11 cellular contexts compared by ENCODE assay signal in the genomic region with DNA sequence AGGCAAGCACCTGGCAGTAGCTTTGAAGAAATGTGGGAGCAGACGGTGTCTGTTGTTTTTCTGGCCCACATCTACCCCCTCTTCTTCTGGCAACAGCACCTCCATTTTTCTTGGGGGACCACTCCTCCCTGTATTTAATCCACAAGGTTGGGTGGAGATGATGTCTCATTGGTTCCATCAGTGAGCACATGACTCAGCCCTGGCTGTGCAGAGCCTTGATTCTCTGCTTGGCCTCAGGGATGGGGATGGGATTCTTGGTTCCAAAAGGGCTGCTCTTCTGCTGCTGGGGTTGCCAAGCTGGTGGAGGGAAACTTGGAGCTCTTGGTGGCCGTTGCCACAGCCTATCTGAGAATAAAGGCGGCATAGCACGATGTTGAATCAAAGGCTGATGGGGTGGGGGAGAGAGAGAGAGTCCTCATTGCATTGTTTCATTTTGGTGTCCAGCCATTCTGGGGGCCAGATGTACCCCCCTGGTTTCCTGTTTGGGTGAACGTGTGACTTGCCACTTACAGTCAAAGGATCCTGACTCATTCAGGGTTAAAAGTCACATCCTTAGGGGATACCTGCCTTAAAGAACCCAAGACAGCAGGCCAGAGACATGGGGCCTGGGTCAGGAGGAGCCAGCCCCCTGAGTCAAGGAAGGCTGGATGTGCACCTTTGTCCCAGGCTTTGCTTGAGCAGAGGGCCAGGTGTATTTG. TPM values are rescaled to one million over a fixed set of nuclear protein-coding genes. Genes with fewer than 3 reads are reported as not detected.
A peak's percentile ranks its signal among the peaks of the same experiment; 100 is the strongest.
DNase-seq lines count a peak whose midpoint lies in the region; ATAC-seq and TF ChIP-seq lines count a peak whose summit lies in the region.
"Had no signal": no experiment of that assay in that cellular context is flagged by ENCODE, and none has a peak within 500 bp of the region (broad histone marks: within the 10 kb centered on the region; RNA-seq: fewer than 3 reads in every experiment).

No MANE protein-coding gene starts in this region.

- H3K27ac ChIP-seq in AG04450 (ENCODE audit: low read depth, low read length) (peak overlapping the region; percentile 80), osteoblast (ENCODE audit: low read depth, low read length) (no peak overlapping the region)

- peaks cover 5% of the 10 kb centered on the region for H3K4me1 ChIP-seq in osteoblast (ENCODE audit: insufficient read depth, low read length)

- no peak for ATAC-seq in GM19467 (IDR thresholded peaks at IDR 0.05; ENCODE audit: unreplicated experiment)

- DNase-seq in AG04450 (ENCODE audit: low read depth, low spot score) (no peak), HT1080 (ENCODE audit: low read depth) (peak; percentile 67), dermis microvascular lymphatic vessel endothelial cell (ENCODE audit: low read depth in 2 of 2) (peak; percentile 82 to 98), osteoblast (ENCODE audit: insufficient read length, low spot score, missing footprints) (peak; percentile 58), NCI-H82 (lab: John Stamatoyannopoulos, UW) (no peak), GDM1 (lab: John Stamatoyannopoulos, UW) (no peak)
- DNase-seq in stimulated activated CD8-positive, alpha-beta memory T cell treated with anti-CD3 and anti-CD28 coated beads, Interleukin-4, amount 100 ng/mL, for 48 hours: no peak
- DNase-seq: NCI-H510A, SIG-M5 had no signal

- H3K9me3 ChIP-seq in AG04450 (ENCODE audit: control insufficient read depth, insufficient read depth, low read length): no peaks in the 10 kb centered on the region
- no peaks in the 10 kb centered on the region for H3K9me3 ChIP-seq in osteoblast (ENCODE audit: low read depth, low read length)

- POLR2A ChIA-PET in AG04450 (lab: Yijun Ruan, JAX): interaction anchor here (0.9 to 1.4 kb wide), 3 partner anchors 12 to 137 kb away, joined by 3 to 11 read pairs (median 4); no protein-coding TSS in a partner anchor

- H3K79me2 ChIP-seq in osteoblast (ENCODE audit: insufficient read depth, low read length): no peaks in the 10 kb centered on the region

- H3K27me3 ChIP-seq in AG04450 (ENCODE audit: control insufficient read depth, insufficient read depth, low read length) (no peaks in the 10 kb centered on the region), osteoblast (ENCODE audit: insufficient read depth, low read length) (no peaks in the 10 kb centered on the region)

- H3K4me3 ChIP-seq in AG04450 (ENCODE audit: low read depth, low read length): no peak overlapping the region
- no peak overlapping the region for H3K4me3 ChIP-seq in osteoblast (ENCODE audit: insufficient read depth, low read length)
- H3K4me3 ChIP-seq: skin epidermis had no signal

- CTCF ChIA-PET in AG04450 (lab: Charles Lee): interaction anchor here (1.4 to 1.6 kb wide), 2 partner anchors 24 to 183 kb away, joined by 3 to 7 read pairs; no protein-coding TSS in a partner anchor

- no peaks in the 10 kb centered on the region for H4K20me1 ChIP-seq in osteoblast (ENCODE audit: insufficient read depth, low read length)

- H3K4me2 ChIP-seq in osteoblast (ENCODE audit: insufficient read depth, low read length): no peak overlapping the region

- no peak overlapping the region for H2AFZ ChIP-seq in osteoblast (ENCODE audit: low read length)

- no peak for TF ChIP-seq CTCF in AG04450 (IDR thresholded peaks at IDR 0.05; ENCODE audit: low read depth, low read length)
- TF ChIP-seq CTCF in osteoblast (IDR thresholded peaks at IDR 0.05; ENCODE audit: extremely low read depth, low read depth, low read length): no peak

- H3K36me3 ChIP-seq in osteoblast (ENCODE audit: insufficient read depth, low read length): no peaks in the 10 kb centered on the region

RNA-seq across cellular contexts. Expression of a gene that starts 25.9 kb away (rescaled TPM):
- 27.6 and 29.3 TPM in 2 replicates for polyA plus RNA-seq in AG04450 (2011; rRNA removed)
- polyA minus RNA-seq in AG04450 (2011; rRNA and poly(A)+ RNA removed): 20.3 and 24.3 TPM in 2 replicates
- 11.4 TPM in 2 replicates for total RNA-seq in HT1080 (2014; rRNA removed; shearing (Covaris generic))
- 10.7 and 11.9 TPM in 2 replicates for polyA plus RNA-seq in HT1080 (2015; cell fraction: cytosol; rRNA removed)
- 8.1 and 8.2 TPM in 2 replicates for polyA plus RNA-seq in HT1080 (2015; cell fraction: nucleus; rRNA removed)
- 28.0 and 35.9 TPM in 2 replicates for total RNA-seq in dermis microvascular lymphatic vessel endothelial cell
- total RNA-seq in osteoblast: 1.5 and 1.8 TPM in 2 replicates

RNA-seq across cellular contexts. Expression of a gene that starts 54.7 kb away (rescaled TPM):
- 296 and 373 TPM in 2 replicates for polyA plus RNA-seq in AG04450 (2011; rRNA removed)
- polyA minus RNA-seq in AG04450 (2011; rRNA and poly(A)+ RNA removed): 122 and 138 TPM in 2 replicates
- 269 and 341 TPM in 2 replicates for total RNA-seq in HT1080 (2014; rRNA removed; shearing (Covaris generic))
- 304 and 316 TPM in 2 replicates for polyA plus RNA-seq in HT1080 (2015; cell fraction: cytosol; rRNA removed)
- polyA plus RNA-seq in HT1080 (2015; cell fraction: nucleus; rRNA removed): 222 and 241 TPM in 2 replicates
- 160 and 235 TPM in 2 replicates for total RNA-seq in dermis microvascular lymphatic vessel endothelial cell
- total RNA-seq in osteoblast: 119 and 128 TPM in 2 replicates

Comparison
In these comparisons a context has a peak if more than half of its experiments do, and no peak if none do; other contexts are left out.
1. DNase-seq: peak in HT1080 (single experiment), dermis microvascular lymphatic vessel endothelial cell (2 of 2) and osteoblast (single experiment); none in AG04450 (single experiment), NCI-H82 (single experiment), stimulated activated CD8-positive, alpha-beta memory T cell treated with anti-CD3 and anti-CD28 coated beads, Interleukin-4, amount 100 ng/mL, for 48 hours (single experiment) and GDM1 (single experiment).